19 cellular contexts compared by ENCODE assay signal in the genomic region with DNA sequence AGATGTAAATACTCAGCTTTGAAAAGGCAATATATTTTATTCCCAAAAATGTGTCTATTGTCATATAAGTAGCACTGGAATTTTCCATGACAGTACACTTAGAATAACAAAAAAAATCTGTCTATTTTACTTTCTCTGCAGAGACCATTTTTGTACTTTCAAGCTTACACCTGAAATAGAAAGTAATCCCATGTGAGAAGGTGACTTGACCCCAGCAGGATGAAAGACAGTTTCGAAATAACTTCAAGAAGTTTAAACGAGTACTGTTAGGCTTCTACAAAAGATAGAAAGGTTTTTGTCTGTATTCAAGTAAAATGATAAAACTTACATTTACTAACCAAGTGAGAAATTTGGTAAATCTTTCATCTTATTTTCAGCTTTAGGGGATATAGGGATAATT.
DNase-seq lines count a peak whose midpoint lies in the region; ATAC-seq and TF ChIP-seq lines count a peak whose summit lies in the region.
"Had no signal": no experiment of that assay in that cellular context is flagged by ENCODE, and none has a peak within 500 bp of the region (broad histone marks: within the 10 kb centered on the region; RNA-seq: fewer than 3 reads in every experiment).

No MANE protein-coding gene starts in this region.

- peak overlapping the region in 7 of 9 donors; percentile 9 to 81 (median 55) for H3K27ac Mint-ChIP-seq in naive thymus-derived CD4-positive, alpha-beta T cell
- H3K27ac Mint-ChIP-seq: CD14-positive monocyte; CD4-positive, alpha-beta memory T cell; IgD-negative memory B cell had no signal

- H3K4me1 Mint-ChIP-seq in naive thymus-derived CD4-positive, alpha-beta T cell, result peaks cover 0 to 18% (median 15%) of the 10 kb centered on the region in 7 donors
- H3K4me1 Mint-ChIP-seq: CD14-positive monocyte, IgD-negative memory B cell had no signal

- no peak overlapping the region for H3K4me3 ChIP-seq in MM.1S (ENCODE audit: low read length)
- no peak overlapping the region for H3K4me3 ChIP-seq in naive thymus-derived CD4-positive, alpha-beta T cell (ENCODE audit: low read length)
- H3K4me3 ChIP-seq: BLaER1, GM23248, HAP-1 had no signal

- ATAC-seq in naive thymus-derived CD4-positive, alpha-beta T cell, result no peak
- ATAC-seq in HG02970 (IDR thresholded peaks at IDR 0.05; ENCODE audit: low FRiP score, unreplicated experiment), result no peak
- no peak for ATAC-seq in esophagus mucosa
- ATAC-seq: HepG2 had no signal

- H3K9me3 Mint-ChIP-seq in naive thymus-derived CD4-positive, alpha-beta T cell, result peaks cover 0 to 2% (median 0%) of the 10 kb centered on the region in 11 donors
- H3K9me3 Mint-ChIP-seq: CD4-positive, alpha-beta memory T cell; IgD-negative memory B cell had no signal

- DNase-seq in GM10266 (ENCODE audit: extremely low spot score) (peak; percentile 5), GM13977 (ENCODE audit: low spot score) (peak; percentile 14), MM.1S (peak; percentile 12), cerebellum (ENCODE audit: low spot score) (no peak)
- no peak for DNase-seq in naive thymus-derived CD4-positive, alpha-beta T cell
- DNase-seq: CD4-positive, alpha-beta memory T cell; DMS153; DMS79 treated with DMSO at 0.1 percent for 48 hours; GF-D8; Kasumi-1; KBM-7 had no signal

- intact Hi-C loops in naive thymus-derived CD4-positive, alpha-beta T cell (cut with micrococcal nuclease), result loop anchor here in 1 of 2 donors (2.0 kb wide), 1 partner anchor 21 kb away; no protein-coding TSS in a partner anchor

- peak overlapping the region in 5 of 10 donors; percentile 13 to 25 (median 23) for H3K4me3 Mint-ChIP-seq in naive thymus-derived CD4-positive, alpha-beta T cell
- H3K4me3 Mint-ChIP-seq: CD14-positive monocyte; CD4-positive, alpha-beta memory T cell; IgD-negative memory B cell had no signal

- CTCF ChIA-PET in naive thymus-derived CD4-positive, alpha-beta T cell (lab: Charles Lee), result no interaction called here

- no peaks in the 10 kb centered on the region for H3K9me3 ChIP-seq in MM.1S (replicated peaks; ENCODE audit: insufficient read depth, low read length)
- H3K9me3 ChIP-seq in naive thymus-derived CD4-positive, alpha-beta T cell (ENCODE audit: control insufficient read depth in 2 of 3, low read length in 3 of 3), result no peaks in the 10 kb centered on the region
- H3K9me3 ChIP-seq: BLaER1, HAP-1 had no signal

- no peaks in the 10 kb centered on the region for H3K4me1 ChIP-seq in MM.1S (ENCODE audit: low read length)
- no peaks in the 10 kb centered on the region for H3K4me1 ChIP-seq in naive thymus-derived CD4-positive, alpha-beta T cell (ENCODE audit: control insufficient read depth in 2 of 2, insufficient read depth in 2 of 2, low read length in 2 of 2)
- H3K4me1 ChIP-seq: BLaER1, HAP-1 had no signal

- peaks cover 0 to 5% (median 0%) of the 10 kb centered on the region in 5 donors for H3K27me3 Mint-ChIP-seq in naive thymus-derived CD4-positive, alpha-beta T cell
- H3K27me3 Mint-ChIP-seq: IgD-negative memory B cell had no signal

- no peaks in the 10 kb centered on the region for H3K36me3 Mint-ChIP-seq in naive thymus-derived CD4-positive, alpha-beta T cell
- H3K36me3 Mint-ChIP-seq: CD14-positive monocyte; CD4-positive, alpha-beta memory T cell; IgD-negative memory B cell had no signal

- in situ Hi-C loops in GM13977 (cut with MboI; ENCODE audit: low pct_unique_long_range_greater_than_20kb, low sequenced_read_pairs, unreplicated experiment), result no loop called here

- no peaks in the 10 kb centered on the region for H3F3A ChIP-seq in MM.1S (ENCODE audit: insufficient read depth, low read length)

- no peak overlapping the region for H3K9ac ChIP-seq in MM.1S (ENCODE audit: low read length)
- H3K9ac ChIP-seq: BLaER1, GM23248 had no signal

- TF ChIP-seq CTCF in GM10266 (IDR thresholded peaks at IDR 0.05; ENCODE audit: control insufficient read depth, insufficient read depth, low read depth, missing control alignments) (no peak), GM13977 (IDR thresholded peaks at IDR 0.05; ENCODE audit: extremely low read depth, insufficient read depth, missing control alignments) (no peak), MM.1S (IDR thresholded peaks at IDR 0.05; ENCODE audit: low read length) (no peak)

- H3K36me3 ChIP-seq in MM.1S (replicated peaks; ENCODE audit: insufficient read depth, low read length), result no peaks in the 10 kb centered on the region
- no peaks in the 10 kb centered on the region for H3K36me3 ChIP-seq in naive thymus-derived CD4-positive, alpha-beta T cell (ENCODE audit: control insufficient read depth in 2 of 3, insufficient read depth in 3 of 3, low read length in 3 of 3)
- H3K36me3 ChIP-seq: BLaER1, HAP-1 had no signal

- H2AFZ ChIP-seq in MM.1S (ENCODE audit: low read length), result no peak overlapping the region
- H2AFZ ChIP-seq: GM23248 had no signal

- no peaks in the 10 kb centered on the region for H4K20me1 ChIP-seq in MM.1S (ENCODE audit: insufficient read depth, low read length)
- H4K20me1 ChIP-seq: BLaER1 had no signal

- no peaks in the 10 kb centered on the region for H3K9me2 ChIP-seq in MM.1S (replicated peaks; ENCODE audit: insufficient read depth, low read length)

- POLR2A ChIA-PET in naive thymus-derived CD4-positive, alpha-beta T cell (lab: Charles Lee), result interaction anchor here (0.7 kb wide), 2 partner anchors 163 to 164 kb away, joined by 3 read pairs; no protein-coding TSS in a partner anchor

- H3K27me3 ChIP-seq in MM.1S (replicated peaks; ENCODE audit: insufficient read depth, low read length), result no peaks in the 10 kb centered on the region
- no peaks in the 10 kb centered on the region for H3K27me3 ChIP-seq in naive thymus-derived CD4-positive, alpha-beta T cell (ENCODE audit: control insufficient read depth in 2 of 2, insufficient read depth in 2 of 2, low read length in 2 of 2)
- H3K27me3 ChIP-seq: BLaER1 had no signal

- no peaks in the 10 kb centered on the region for H3K79me2 ChIP-seq in MM.1S (ENCODE audit: low read length)

- H3K4me2 ChIP-seq in MM.1S (ENCODE audit: low read depth, low read length), result no peak overlapping the region
- H3K4me2 ChIP-seq: BLaER1 had no signal

- no peak overlapping the region for H3K27ac ChIP-seq in MM.1S (ENCODE audit: low read length)
- H3K27ac ChIP-seq in naive thymus-derived CD4-positive, alpha-beta T cell (ENCODE audit: low read depth, low read length), result no peak overlapping the region
- H3K27ac ChIP-seq: BLaER1, GM23248 had no signal

Comparison
In these comparisons a context has a peak if more than half of its experiments do, and no peak if none do; other contexts are left out.
1. DNase-seq: peak in GM10266 (single experiment), GM13977 (single experiment) and MM.1S (single experiment); none in naive thymus-derived CD4-positive, alpha-beta T cell (0 of 9) and cerebellum (single experiment).